Comparison of ENCODE assay signal across 15 cellular contexts in genomic region chr11:115126092-115126491, GRCh38.
A peak's percentile ranks its signal among the peaks of the same experiment; 100 is the strongest.
DNase-seq lines count a peak whose midpoint lies in the region; ATAC-seq and TF ChIP-seq lines count a peak whose summit lies in the region.
"Had no signal": no experiment of that assay in that cellular context is flagged by ENCODE, and none has a peak within 500 bp of the region (broad histone marks: within the 10 kb centered on the region; RNA-seq: fewer than 3 reads in every experiment).

No MANE protein-coding gene starts in this region.

- H3K4me1 ChIP-seq in GM23338 (ENCODE audit: insufficient read depth), result no peaks in the 10 kb centered on the region
- H3K4me1 ChIP-seq: esophagus squamous epithelium, transverse colon had no signal

- peak; percentile 3 for ATAC-seq in GM19324 (IDR thresholded peaks at IDR 0.05; ENCODE audit: low FRiP score, unreplicated experiment)
- peak; percentile 20 for ATAC-seq in GM21786 (IDR thresholded peaks at IDR 0.05; ENCODE audit: unreplicated experiment)
- ATAC-seq in HG03135 (IDR thresholded peaks at IDR 0.05; ENCODE audit: unreplicated experiment), result peak; percentile 15
- ATAC-seq in GM23338, result no peak

- H2AFZ ChIP-seq in GM23338, result no peak overlapping the region

- no peak for TF ChIP-seq CTCF in GM23338 (conservative IDR thresholded peaks at IDR 0.05; ENCODE audit: low read depth in 2 of 2)

- no peaks in the 10 kb centered on the region for H3K36me3 ChIP-seq in GM23338 (ENCODE audit: insufficient read depth)
- H3K36me3 ChIP-seq: esophagus squamous epithelium, transverse colon had no signal

- H3K4me3 Mint-ChIP-seq in GM23338, result no peak overlapping the region
- H3K4me3 Mint-ChIP-seq: CD4-positive, alpha-beta memory T cell had no signal

- no peaks in the 10 kb centered on the region for H3K27me3 ChIP-seq in GM23338 (ENCODE audit: insufficient read depth)
- H3K27me3 ChIP-seq: esophagus squamous epithelium, transverse colon had no signal

- no peaks in the 10 kb centered on the region for H3K36me3 Mint-ChIP-seq in GM23338 (ENCODE audit: low read depth)
- H3K36me3 Mint-ChIP-seq: CD4-positive, alpha-beta memory T cell had no signal

- no peaks in the 10 kb centered on the region for H3F3A ChIP-seq in GM23338 (replicated peaks; ENCODE audit: low read depth)

- no peaks in the 10 kb centered on the region for H4K20me1 ChIP-seq in GM23338 (replicated peaks; ENCODE audit: insufficient read depth)

- no peak overlapping the region for H3K4me2 ChIP-seq in GM23338

- peaks cover 5% of the 10 kb centered on the region for H3K4me1 Mint-ChIP-seq in GM23338
- H3K4me1 Mint-ChIP-seq: CD4-positive, alpha-beta memory T cell had no signal

- peaks cover 5% of the 10 kb centered on the region for H3K27me3 Mint-ChIP-seq in GM23338 (ENCODE audit: insufficient read depth, low read depth, poor library complexity)

- H3K9me2 ChIP-seq in GM23338 (ENCODE audit: insufficient read depth), result no peaks in the 10 kb centered on the region

- no peak overlapping the region for H3K4me3 ChIP-seq in GM23338
- H3K4me3 ChIP-seq: esophagus squamous epithelium, transverse colon had no signal

- peak; percentile 2 for DNase-seq in mesenteric fat pad (ENCODE audit: low spot score)
- DNase-seq in A172 (ENCODE audit: low spot score), result no peak
- DNase-seq in NCI-H446 (lab: John Stamatoyannopoulos, UW), result no peak
- no peak for DNase-seq in GM23338 (ENCODE audit: low spot score)
- no peak for DNase-seq in NOMO-1 (lab: John Stamatoyannopoulos, UW; ENCODE audit: unreplicated experiment in 2 of 2)
- DNase-seq: CD4-positive, alpha-beta memory T cell; esophagus squamous epithelium; GDM1; NCI-H187; NK-92 treated with Interleukin-12 subunit alpha and Interleukin-12 subunit beta, amount 100 ng/mL, for 24 hours; nucleus accumbens; transverse colon had no signal

- H3K27ac Mint-ChIP-seq in GM23338, result no peak overlapping the region
- H3K27ac Mint-ChIP-seq: CD4-positive, alpha-beta memory T cell had no signal

- no peaks in the 10 kb centered on the region for H3K79me2 ChIP-seq in GM23338 (replicated peaks; ENCODE audit: insufficient read depth)

- no peaks in the 10 kb centered on the region; the same call in 2 of the 3 replicates for H3K9me3 Mint-ChIP-seq in GM23338

- H3K27ac ChIP-seq in GM23338 (ENCODE audit: low read depth), result no peak overlapping the region
- H3K27ac ChIP-seq: esophagus squamous epithelium, transverse colon had no signal

TF ChIP-seq in GM23338, 12 proteins besides CTCF, POLR2A, EP300 and RAD21:
- TF ChIP-seq POLR2AphosphoS5 (IDR thresholded peaks at IDR 0.05; ENCODE audit: low read depth), result no peak
- TF ChIP-seq STAT1 (IDR thresholded peaks at IDR 0.05; ENCODE audit: unreplicated experiment), result no peak
- no peak for TF ChIP-seq EZH2 (IDR thresholded peaks at IDR 0.05; ENCODE audit: low read depth, unreplicated experiment)
- no peak for TF ChIP-seq ZNF114 (CRISPR knock-in tag; IDR thresholded peaks at IDR 0.05)
- no peak for TF ChIP-seq ZNF331 (CRISPR knock-in tag; IDR thresholded peaks at IDR 0.05; ENCODE audit: low read depth)
- TF ChIP-seq JUNB (IDR thresholded peaks at IDR 0.05; ENCODE audit: unreplicated experiment), result no peak
- no peak for TF ChIP-seq NANOG (IDR thresholded peaks at IDR 0.05; ENCODE audit: borderline replicate concordance)
- no peak for TF ChIP-seq REST (IDR thresholded peaks at IDR 0.05; ENCODE audit: unreplicated experiment)
